Comparison of ENCODE assay signal across 10 cellular contexts in the genomic region with DNA sequence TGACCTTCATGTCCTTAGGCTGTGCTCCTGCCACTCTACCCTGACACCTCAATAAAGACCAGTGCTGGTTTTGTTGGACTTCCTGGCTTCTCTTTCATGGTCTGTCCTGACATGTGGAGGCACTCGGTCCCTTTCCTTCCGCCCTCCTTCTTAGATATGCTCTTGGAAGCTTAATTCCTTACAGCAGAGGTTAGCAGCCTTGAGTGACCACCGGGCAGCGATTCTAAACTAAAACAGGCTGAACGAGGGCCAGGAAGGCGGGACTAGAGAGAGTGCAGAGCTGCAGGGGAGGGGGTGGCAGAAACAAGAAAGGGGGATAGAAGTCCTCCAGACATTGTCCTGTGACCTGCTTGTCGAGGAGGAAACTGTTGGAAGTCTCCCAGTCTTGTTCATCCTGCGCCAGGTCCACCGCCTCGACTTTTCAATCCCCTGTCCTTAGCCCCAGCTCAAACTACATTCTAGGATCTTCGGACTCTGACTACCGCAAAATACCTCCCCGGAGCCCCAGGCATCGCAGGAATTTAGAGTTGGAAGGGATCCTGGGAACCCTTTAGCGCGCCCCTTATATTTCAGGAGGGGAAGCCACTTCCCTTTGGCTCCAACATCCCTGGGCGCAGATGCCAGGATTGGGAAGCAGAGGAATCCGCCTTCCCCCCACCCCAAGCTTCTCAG. TPM values are rescaled to one million over a fixed set of nuclear protein-coding genes. Genes with fewer than 3 reads are reported as not detected.
DNase-seq lines count a peak whose midpoint lies in the region; ATAC-seq, FAIRE-seq and TF ChIP-seq lines count a peak whose summit lies in the region.
"Had no signal": no experiment of that assay in that cellular context is flagged by ENCODE, and none has a peak within 500 bp of the region (broad histone marks: within the 10 kb centered on the region; RNA-seq: fewer than 3 reads in every experiment).

No MANE protein-coding gene starts in this region.

- H3F3A ChIP-seq in neural progenitor cell (ENCODE audit: low read depth), result peaks cover 3% of the 10 kb centered on the region

- H3K9ac ChIP-seq in HepG2 (ENCODE audit: insufficient read depth, low read depth, low read length) (no peak overlapping the region), neural progenitor cell (no peak overlapping the region)

- H3K27ac ChIP-seq in HepG2 (ENCODE audit: extremely low read length, insufficient read depth, low read length) (no peak overlapping the region), right lobe of liver (no peak overlapping the region), neural progenitor cell (no peak overlapping the region), dorsolateral prefrontal cortex (no peak overlapping the region)
- H3K27ac ChIP-seq: VCaP had no signal

- H2AFZ ChIP-seq in HepG2 (ENCODE audit: low read length) (no peak overlapping the region), neural progenitor cell (replicated peaks) (peak overlapping the region; percentile 99)

- no peak for TF ChIP-seq EP300 in HepG2 (IDR thresholded peaks at IDR 0.05; ENCODE audit: low read depth in 2 of 2, low read length in 2 of 2)
- no peak for TF ChIP-seq EP300 in HepG2 (CRISPR knock-in tag; IDR thresholded peaks at IDR 0.05; ENCODE audit: borderline replicate concordance)

- peak overlapping the region in 1 of 3 experiments; percentile 18; a peak in 2 of 6 replicates for H3K4me3 ChIP-seq in HepG2 (replicated peaks in 1 of 3; ENCODE audit: insufficient read depth in 1 of 3, low read depth in 2 of 3, low read length in 3 of 3)
- no peak overlapping the region for H3K4me3 ChIP-seq in right lobe of liver
- peak overlapping the region; percentile 58 for H3K4me3 ChIP-seq in neural progenitor cell
- peak overlapping the region in 29 of 59 donors; percentile 8 to 49 (median 35) for H3K4me3 ChIP-seq in dorsolateral prefrontal cortex

- H3K79me2 ChIP-seq in HepG2 (ENCODE audit: insufficient read depth, low read length), result no peaks in the 10 kb centered on the region
- H3K79me2 ChIP-seq in neural progenitor cell (ENCODE audit: low read depth), result no peaks in the 10 kb centered on the region

- H3K27ac Mint-ChIP-seq in endothelial cell (ENCODE audit: unreplicated experiment) (no peak overlapping the region), neural progenitor cell (no peak overlapping the region)
- no peak overlapping the region for H3K27ac Mint-ChIP-seq in activated CD4-positive, alpha-beta memory T cell treated with anti-CD3 and anti-CD28 coated beads for 36 hours

- 13% methylated on average over 18 of the region's 18 CpGs for WGBS in HepG2 (ENCODE audit: low lambda C conversion rate)
- WGBS in right lobe of liver (ENCODE audit: insufficient coverage, low coverage, low lambda C conversion rate, missing lambda C conversion rate), result 19% methylated on average over 16 of the region's 18 CpGs

- H3K36me3 ChIP-seq in HepG2 (replicated peaks in 1 of 2; ENCODE audit: control insufficient read depth in 1 of 2, insufficient read depth in 2 of 2, low read length in 2 of 2), result no peaks in the 10 kb centered on the region
- H3K36me3 ChIP-seq in right lobe of liver, result no peaks in the 10 kb centered on the region
- no peaks in the 10 kb centered on the region for H3K36me3 ChIP-seq in neural progenitor cell

- CTCF ChIA-PET in HepG2 (lab: Yijun Ruan, JAX; ENCODE audit: low intra/inter-chr PET ratio, low total read pairs), result no interaction called here
- CTCF ChIA-PET in activated CD4-positive, alpha-beta memory T cell treated with anti-CD3 and anti-CD28 coated beads for 36 hours (lab: Charles Lee), result interaction anchor here (1.5 kb wide), 1 partner anchor 27 kb away, joined by 3 read pairs; no protein-coding TSS in a partner anchor

- no peak for DNase-seq in HepG2 (ENCODE audit: low spot score)
- DNase-seq in right lobe of liver, result no peak
- no peak for DNase-seq in endothelial cell (ENCODE audit: low spot score)
- DNase-seq in neural progenitor cell (ENCODE audit: low spot score), result no peak
- DNase-seq in iPS-NIHi7 (ENCODE audit: extremely low spot score), result no peak
- DNase-seq in activated CD4-positive, alpha-beta memory T cell treated with anti-CD3 and anti-CD28 coated beads for 36 hours, result no peak
- no peak for DNase-seq in dorsolateral prefrontal cortex
- DNase-seq in AML-193 (lab: John Stamatoyannopoulos, UW), result no peak

- H3K36me3 Mint-ChIP-seq in endothelial cell (ENCODE audit: low read depth, unreplicated experiment) (no peaks in the 10 kb centered on the region), neural progenitor cell (no peaks in the 10 kb centered on the region)
- no peaks in the 10 kb centered on the region for H3K36me3 Mint-ChIP-seq in activated CD4-positive, alpha-beta memory T cell treated with anti-CD3 and anti-CD28 coated beads for 36 hours

- peak overlapping the region; percentile 82 for H3K4me3 Mint-ChIP-seq in endothelial cell (ENCODE audit: unreplicated experiment)
- no peak overlapping the region for H3K4me3 Mint-ChIP-seq in neural progenitor cell
- no peak overlapping the region for H3K4me3 Mint-ChIP-seq in activated CD4-positive, alpha-beta memory T cell treated with anti-CD3 and anti-CD28 coated beads for 36 hours

- H3K4me2 ChIP-seq in HepG2 (ENCODE audit: low read depth, low read length), result peak overlapping the region; percentile 45
- H3K4me2 ChIP-seq in neural progenitor cell, result peak overlapping the region; percentile 97

- no TSS peak for BruUV-seq in HepG2 (replicated peaks; lab: Mats Ljungman, UMichigan)

- H3K9me3 Mint-ChIP-seq in endothelial cell (ENCODE audit: unreplicated experiment) (peaks cover 5% of the 10 kb centered on the region), neural progenitor cell (peaks cover 7% of the 10 kb centered on the region)
- H3K9me3 Mint-ChIP-seq in activated CD4-positive, alpha-beta memory T cell treated with anti-CD3 and anti-CD28 coated beads for 36 hours, result no peaks in the 10 kb centered on the region

- no peak for TF ChIP-seq RAD21 in HepG2 (CRISPR knock-in tag; IDR thresholded peaks at IDR 0.05)

- peaks cover 0 to 33% of the 10 kb centered on the region in 2 experiments; a peak in 4 of 5 replicates for H3K27me3 ChIP-seq in HepG2 (ENCODE audit: control insufficient read depth in 1 of 2, insufficient read depth in 2 of 2, low read length in 2 of 2)
- H3K27me3 ChIP-seq in right lobe of liver, result no peaks in the 10 kb centered on the region
- peaks cover 52% of the 10 kb centered on the region for H3K27me3 ChIP-seq in neural progenitor cell
- peaks cover 0 to 69% (median 55%) of the 10 kb centered on the region in 45 donors for H3K27me3 ChIP-seq in dorsolateral prefrontal cortex

- H3K27me3 Mint-ChIP-seq in endothelial cell (ENCODE audit: unreplicated experiment), result peaks cover 17% of the 10 kb centered on the region
- peaks cover 35% of the 10 kb centered on the region for H3K27me3 Mint-ChIP-seq in neural progenitor cell (ENCODE audit: insufficient read depth, low read depth)
- peaks cover 14% of the 10 kb centered on the region for H3K27me3 Mint-ChIP-seq in activated CD4-positive, alpha-beta memory T cell treated with anti-CD3 and anti-CD28 coated beads for 36 hours

- in situ Hi-C loops in HepG2 (cut with HindIII; ENCODE audit: extremely low pct_ligation_motif_present, low pct_unique_long_range_greater_than_20kb), result no loop called here

- H3K4me1 Mint-ChIP-seq in endothelial cell (ENCODE audit: unreplicated experiment) (peaks cover 13% of the 10 kb centered on the region), neural progenitor cell (no peaks in the 10 kb centered on the region)
- peaks cover 12% of the 10 kb centered on the region for H3K4me1 Mint-ChIP-seq in activated CD4-positive, alpha-beta memory T cell treated with anti-CD3 and anti-CD28 coated beads for 36 hours (ENCODE audit: low read depth)

- peaks cover 26% of the 10 kb centered on the region for H3K4me1 ChIP-seq in HepG2 (ENCODE audit: insufficient read depth, low read length)
- H3K4me1 ChIP-seq in right lobe of liver, result no peaks in the 10 kb centered on the region
- H3K4me1 ChIP-seq in neural progenitor cell, result peaks cover 8% of the 10 kb centered on the region

- H4K20me1 ChIP-seq in HepG2 (ENCODE audit: insufficient read depth, low read length) (no peaks in the 10 kb centered on the region), neural progenitor cell (ENCODE audit: low read depth) (no peaks in the 10 kb centered on the region)

- intact Hi-C loops in HepG2 (cut with micrococcal nuclease; ENCODE audit: unreplicated experiment), result no loop called here
- intact Hi-C loops in right lobe of liver (cut with DNase I), result no loop called here
- intact Hi-C loops in activated CD4-positive, alpha-beta memory T cell treated with anti-CD3 and anti-CD28 coated beads for 36 hours (cut with micrococcal nuclease), result no loop called here
- intact Hi-C loops in dorsolateral prefrontal cortex (cut with DNase I), result no loop called here

- POLR2A ChIA-PET in HepG2 (lab: Yijun Ruan, JAX), result interaction anchor here (0.9 to 1.1 kb wide), 2 partner anchors 18 to 184 kb away, joined by 3 read pairs; a partner anchor contains a TSS
- POLR2A ChIA-PET in activated CD4-positive, alpha-beta memory T cell treated with anti-CD3 and anti-CD28 coated beads for 36 hours (lab: Charles Lee), result no interaction called here

- peak; percentile 25 for ATAC-seq in HepG2
- ATAC-seq in right lobe of liver, result no peak

- no peak for TF ChIP-seq CTCF in HepG2 (CRISPR knock-in tag; IDR thresholded peaks at IDR 0.05)
- no peak for TF ChIP-seq CTCF in right lobe of liver (IDR thresholded peaks at IDR 0.05)
- no peak for TF ChIP-seq CTCF in endothelial cell (IDR thresholded peaks at IDR 0.05; ENCODE audit: unreplicated experiment)
- no peak for TF ChIP-seq CTCF in neural progenitor cell (IDR thresholded peaks at IDR 0.05)
- TF ChIP-seq CTCF in dorsolateral prefrontal cortex (IDR thresholded peaks at IDR 0.05 in 54 of 56, conservative IDR thresholded peaks at IDR 0.05 in 2 of 56; ENCODE audit: low read depth in 1 of 56, partially characterized antibody in 56 of 56), result no peak

- H3K9me3 ChIP-seq in HepG2 (ENCODE audit: low read length), result no peaks in the 10 kb centered on the region
- H3K9me3 ChIP-seq in right lobe of liver, result no peaks in the 10 kb centered on the region
- no peaks in the 10 kb centered on the region for H3K9me3 ChIP-seq in neural progenitor cell (ENCODE audit: low read depth)

- TF ChIP-seq POLR2A in HepG2 (IDR thresholded peaks at IDR 0.05; ENCODE audit: insufficient read depth in 1 of 2, low read depth in 2 of 2, low read length in 2 of 2) (no peak), right lobe of liver (IDR thresholded peaks at IDR 0.05) (no peak)

- no peak for FAIRE-seq in HepG2 (lab: Jason Lieb, UNC)
- FAIRE-seq: endometrium had no signal

RNA-seq across cellular contexts. Expression of gene AHSP, which starts 1.2 kb away (rescaled TPM):
- total RNA-seq in HepG2 (2016; rRNA removed; fragmentation: Illumina TruSeq; extraction: Trizol) (not detected in 2 replicates), right lobe of liver (1 to 10 TPM in 3 of 6 experiments, under 1 TPM in 1, not detected in 2; 0.95 to 7.3 (median 3.0) TPM), endothelial cell (ENCODE audit: unreplicated experiment) (not detected), neural progenitor cell (ENCODE audit: low replicate concordance) (not detected in 2 replicates), dorsolateral prefrontal cortex (1 to 10 TPM in 6 of 120 experiments, under 1 TPM in 1, not detected in 113; 1.00 to 4.3 (median 1.5) TPM)
- total RNA-seq in HepG2 (2016; cell fraction: cytosol; rRNA removed; fragmentation: Illumina TruSeq; extraction: Trizol; ENCODE audit: low read depth), result not detected in 2 replicates
- total RNA-seq in HepG2 (2016; cell fraction: insoluble cytoplasmic fraction; rRNA removed; fragmentation: Illumina TruSeq; extraction: Trizol), result not detected in 2 replicates
- not detected in 2 replicates for total RNA-seq in HepG2 (2016; cell fraction: membrane; rRNA removed; fragmentation: Illumina TruSeq; extraction: Trizol)
- not detected in 2 replicates for total RNA-seq in HepG2 (2016; cell fraction: nucleus; rRNA removed; fragmentation: Illumina TruSeq; extraction: Trizol)
- polyA plus RNA-seq in HepG2 (2011; rRNA removed), result not detected in 2 replicates
- polyA plus RNA-seq in HepG2 (2011; cell fraction: cytosol; rRNA removed), result not detected in 2 replicates
- not detected in 2 replicates for polyA plus RNA-seq in HepG2 (2011; cell fraction: nucleus; rRNA removed)
- not detected in 2 replicates for polyA plus RNA-seq in HepG2 (2012)
- not detected in 2 replicates for polyA plus RNA-seq in HepG2 (2016; cell fraction: cytosol; fragmentation: Illumina TruSeq; extraction: Trizol; ENCODE audit: low read depth)
- not detected in 2 replicates for polyA plus RNA-seq in HepG2 (2016; cell fraction: insoluble cytoplasmic fraction; fragmentation: Illumina TruSeq; extraction: Trizol; ENCODE audit: low read depth)
- not detected in 2 replicates for polyA plus RNA-seq in HepG2 (2016; cell fraction: membrane; fragmentation: Illumina TruSeq; extraction: Trizol; ENCODE audit: low read depth)
- polyA plus RNA-seq in HepG2 (2016; cell fraction: nucleus; fragmentation: Illumina TruSeq; extraction: Trizol; ENCODE audit: insufficient read depth, low read depth), result not detected in 2 replicates
- polyA minus RNA-seq in HepG2 (2011; rRNA and poly(A)+ RNA removed; ENCODE audit: low replicate concordance), result not detected in 2 replicates
- not detected in 2 replicates for polyA minus RNA-seq in HepG2 (2011; cell fraction: cytosol; rRNA and poly(A)+ RNA removed)
- polyA minus RNA-seq in HepG2 (2011; cell fraction: nucleus; rRNA and poly(A)+ RNA removed), result not detected in 2 replicates
- total RNA-seq in activated CD4-positive, alpha-beta memory T cell treated with anti-CD3 and anti-CD28 coated beads for 36 hours, result not detected

RNA-seq across cellular contexts. Expression of gene RUSF1, which starts 20.7 kb away (rescaled TPM):
- total RNA-seq in HepG2 (2016; rRNA removed; fragmentation: Illumina TruSeq; extraction: Trizol) (18.3 and 40.8 TPM in 2 replicates), right lobe of liver (10 to 100 TPM; 35.8 to 70.3 (median 54.5) TPM), endothelial cell (ENCODE audit: unreplicated experiment) (54.2 TPM), neural progenitor cell (ENCODE audit: low replicate concordance) (11.5 and 54.9 TPM in 2 replicates), dorsolateral prefrontal cortex (10 to 100 TPM; 29.1 to 91.6 (median 63.9) TPM)
- 8.5 and 8.7 TPM in 2 replicates for total RNA-seq in HepG2 (2016; cell fraction: cytosol; rRNA removed; fragmentation: Illumina TruSeq; extraction: Trizol; ENCODE audit: low read depth)
- 16.7 and 41.4 TPM in 2 replicates for total RNA-seq in HepG2 (2016; cell fraction: insoluble cytoplasmic fraction; rRNA removed; fragmentation: Illumina TruSeq; extraction: Trizol)
- total RNA-seq in HepG2 (2016; cell fraction: membrane; rRNA removed; fragmentation: Illumina TruSeq; extraction: Trizol), result 10.5 and 11.4 TPM in 2 replicates
- 48.9 and 60.3 TPM in 2 replicates for total RNA-seq in HepG2 (2016; cell fraction: nucleus; rRNA removed; fragmentation: Illumina TruSeq; extraction: Trizol)
- polyA plus RNA-seq in HepG2 (2011; rRNA removed), result 50.2 and 69.9 TPM in 2 replicates
- polyA plus RNA-seq in HepG2 (2011; cell fraction: cytosol; rRNA removed), result 28.1 and 38.9 TPM in 2 replicates
- polyA plus RNA-seq in HepG2 (2011; cell fraction: nucleus; rRNA removed), result 352 and 416 TPM in 2 replicates
- 53.4 and 53.6 TPM in 2 replicates for polyA plus RNA-seq in HepG2 (2012)
- polyA plus RNA-seq in HepG2 (2016; cell fraction: cytosol; fragmentation: Illumina TruSeq; extraction: Trizol; ENCODE audit: low read depth), result 5.4 TPM in 2 replicates
- 15.6 and 18.6 TPM in 2 replicates for polyA plus RNA-seq in HepG2 (2016; cell fraction: insoluble cytoplasmic fraction; fragmentation: Illumina TruSeq; extraction: Trizol; ENCODE audit: low read depth)
- 8.3 and 8.9 TPM in 2 replicates for polyA plus RNA-seq in HepG2 (2016; cell fraction: membrane; fragmentation: Illumina TruSeq; extraction: Trizol; ENCODE audit: low read depth)
- 132 and 141 TPM in 2 replicates for polyA plus RNA-seq in HepG2 (2016; cell fraction: nucleus; fragmentation: Illumina TruSeq; extraction: Trizol; ENCODE audit: insufficient read depth, low read depth)
- polyA minus RNA-seq in HepG2 (2011; rRNA and poly(A)+ RNA removed; ENCODE audit: low replicate concordance), result 53.9 and 91.0 TPM in 2 replicates
- 21.0 and 32.2 TPM in 2 replicates for polyA minus RNA-seq in HepG2 (2011; cell fraction: cytosol; rRNA and poly(A)+ RNA removed)
- polyA minus RNA-seq in HepG2 (2011; cell fraction: nucleus; rRNA and poly(A)+ RNA removed), result 61.2 and 62.3 TPM in 2 replicates
- total RNA-seq in activated CD4-positive, alpha-beta memory T cell treated with anti-CD3 and anti-CD28 coated beads for 36 hours, result 10 to 100 TPM; 40.9 to 41.2 TPM

RNA-seq across cellular contexts. Expression of gene SLC5A2, which starts 45.9 kb away (rescaled TPM):
- total RNA-seq in HepG2 (2016; rRNA removed; fragmentation: Illumina TruSeq; extraction: Trizol) (0.44 and 0.97 TPM in 2 replicates), right lobe of liver (under 1 TPM in 3 of 6 experiments, not detected in 3; 0.07 to 0.14 (median 0.12) TPM), endothelial cell (ENCODE audit: unreplicated experiment) (not detected), neural progenitor cell (ENCODE audit: low replicate concordance) (not detected in 2 replicates), dorsolateral prefrontal cortex (1 to 10 TPM in 5 of 120 experiments, under 1 TPM in 48, not detected in 67; 0.17 to 1.8 (median 0.48) TPM)
- total RNA-seq in HepG2 (2016; cell fraction: cytosol; rRNA removed; fragmentation: Illumina TruSeq; extraction: Trizol; ENCODE audit: low read depth), result 0.30 and 0.44 TPM in 2 replicates
- total RNA-seq in HepG2 (2016; cell fraction: insoluble cytoplasmic fraction; rRNA removed; fragmentation: Illumina TruSeq; extraction: Trizol), result 0.97 TPM in 1 of 2 replicates, not detected in the other
- 0.53 and 0.72 TPM in 2 replicates for total RNA-seq in HepG2 (2016; cell fraction: membrane; rRNA removed; fragmentation: Illumina TruSeq; extraction: Trizol)
- 0.81 and 2.1 TPM in 2 replicates for total RNA-seq in HepG2 (2016; cell fraction: nucleus; rRNA removed; fragmentation: Illumina TruSeq; extraction: Trizol)
- polyA plus RNA-seq in HepG2 (2011; rRNA removed), result 0.24 and 0.64 TPM in 2 replicates
- polyA plus RNA-seq in HepG2 (2011; cell fraction: cytosol; rRNA removed), result 0.10 and 0.27 TPM in 2 replicates
- 3.9 and 6.8 TPM in 2 replicates for polyA plus RNA-seq in HepG2 (2011; cell fraction: nucleus; rRNA removed)
- 2.0 and 11.8 TPM in 2 replicates for polyA plus RNA-seq in HepG2 (2012)
- 0.08 and 0.14 TPM in 2 replicates for polyA plus RNA-seq in HepG2 (2016; cell fraction: cytosol; fragmentation: Illumina TruSeq; extraction: Trizol; ENCODE audit: low read depth)
- polyA plus RNA-seq in HepG2 (2016; cell fraction: insoluble cytoplasmic fraction; fragmentation: Illumina TruSeq; extraction: Trizol; ENCODE audit: low read depth), result 0.51 TPM in 1 of 2 replicates, not detected in the other
- 0.20 and 0.42 TPM in 2 replicates for polyA plus RNA-seq in HepG2 (2016; cell fraction: membrane; fragmentation: Illumina TruSeq; extraction: Trizol; ENCODE audit: low read depth)
- 3.2 TPM in 2 replicates for polyA plus RNA-seq in HepG2 (2016; cell fraction: nucleus; fragmentation: Illumina TruSeq; extraction: Trizol; ENCODE audit: insufficient read depth, low read depth)
- 0.09 and 1.2 TPM in 2 replicates for polyA minus RNA-seq in HepG2 (2011; rRNA and poly(A)+ RNA removed; ENCODE audit: low replicate concordance)
- not detected in 2 replicates for polyA minus RNA-seq in HepG2 (2011; cell fraction: cytosol; rRNA and poly(A)+ RNA removed)
- polyA minus RNA-seq in HepG2 (2011; cell fraction: nucleus; rRNA and poly(A)+ RNA removed), result 0.77 and 0.87 TPM in 2 replicates
- under 1 TPM in 1 of 2 experiments, not detected in 1; 0.21 TPM for total RNA-seq in activated CD4-positive, alpha-beta memory T cell treated with anti-CD3 and anti-CD28 coated beads for 36 hours

RNA-seq across cellular contexts. Expression of gene TGFB1I1, which starts 56.9 kb away (rescaled TPM):
- 0.52 and 0.80 TPM in 2 replicates for total RNA-seq in HepG2 (2016; rRNA removed; fragmentation: Illumina TruSeq; extraction: Trizol)
- 0.53 and 0.61 TPM in 2 replicates for total RNA-seq in HepG2 (2016; cell fraction: cytosol; rRNA removed; fragmentation: Illumina TruSeq; extraction: Trizol; ENCODE audit: low read depth)
- 0.31 and 0.87 TPM in 2 replicates for total RNA-seq in HepG2 (2016; cell fraction: insoluble cytoplasmic fraction; rRNA removed; fragmentation: Illumina TruSeq; extraction: Trizol)
- total RNA-seq in HepG2 (2016; cell fraction: membrane; rRNA removed; fragmentation: Illumina TruSeq; extraction: Trizol), result 0.72 and 0.80 TPM in 2 replicates
- 0.84 and 0.97 TPM in 2 replicates for total RNA-seq in HepG2 (2016; cell fraction: nucleus; rRNA removed; fragmentation: Illumina TruSeq; extraction: Trizol)
- polyA plus RNA-seq in HepG2 (2011; rRNA removed), result 2.9 TPM in 2 replicates
- 2.2 and 2.6 TPM in 2 replicates for polyA plus RNA-seq in HepG2 (2011; cell fraction: cytosol; rRNA removed)
- 6.8 and 7.8 TPM in 2 replicates for polyA plus RNA-seq in HepG2 (2011; cell fraction: nucleus; rRNA removed)
- 0.55 and 1.2 TPM in 2 replicates for polyA plus RNA-seq in HepG2 (2012)
- 1.5 and 2.0 TPM in 2 replicates for polyA plus RNA-seq in HepG2 (2016; cell fraction: cytosol; fragmentation: Illumina TruSeq; extraction: Trizol; ENCODE audit: low read depth)
- 1.0 and 1.6 TPM in 2 replicates for polyA plus RNA-seq in HepG2 (2016; cell fraction: insoluble cytoplasmic fraction; fragmentation: Illumina TruSeq; extraction: Trizol; ENCODE audit: low read depth)
- polyA plus RNA-seq in HepG2 (2016; cell fraction: membrane; fragmentation: Illumina TruSeq; extraction: Trizol; ENCODE audit: low read depth), result 1.6 and 2.4 TPM in 2 replicates
- 1.2 and 2.2 TPM in 2 replicates for polyA plus RNA-seq in HepG2 (2016; cell fraction: nucleus; fragmentation: Illumina TruSeq; extraction: Trizol; ENCODE audit: insufficient read depth, low read depth)
- polyA minus RNA-seq in HepG2 (2011; rRNA and poly(A)+ RNA removed; ENCODE audit: low replicate concordance), result 1.8 and 12.1 TPM in 2 replicates
- 1.4 and 3.0 TPM in 2 replicates for polyA minus RNA-seq in HepG2 (2011; cell fraction: cytosol; rRNA and poly(A)+ RNA removed)
- polyA minus RNA-seq in HepG2 (2011; cell fraction: nucleus; rRNA and poly(A)+ RNA removed), result 1.2 and 3.4 TPM in 2 replicates
- 1 to 10 TPM; 1.9 to 7.9 (median 6.7) TPM for total RNA-seq in right lobe of liver
- 42.5 TPM for total RNA-seq in endothelial cell (ENCODE audit: unreplicated experiment)
- total RNA-seq in neural progenitor cell (ENCODE audit: low replicate concordance), result 0.09 TPM in 1 of 2 replicates, not detected in the other
- total RNA-seq in activated CD4-positive, alpha-beta memory T cell treated with anti-CD3 and anti-CD28 coated beads for 36 hours, result 1 to 10 TPM in 1 of 2 experiments, under 1 TPM in 1; 0.80 to 1.1 TPM
- total RNA-seq in dorsolateral prefrontal cortex, result 10 to 100 TPM in 12 of 120 experiments, 1 to 10 TPM in 108; 1.7 to 19.5 (median 4.9) TPM
